22 cellular contexts compared by ENCODE assay signal in genomic region chr9:101242651-101243050, GRCh38.
DNase-seq lines count a peak whose midpoint lies in the region; ATAC-seq lines count a peak whose summit lies in the region.
"Had no signal": no experiment of that assay in that cellular context is flagged by ENCODE, and none has a peak within 500 bp of the region (broad histone marks: within the 10 kb centered on the region; RNA-seq: fewer than 3 reads in every experiment).

No MANE protein-coding gene starts in this region.

- DNase-seq in OCI-M1 (lab: John Stamatoyannopoulos, UW) (peak; percentile 42), caudate nucleus (lab: John Stamatoyannopoulos, UW) (no peak), superior temporal gyrus (ENCODE audit: extremely low spot score) (peak; percentile 92), NCI-H2081 (lab: John Stamatoyannopoulos, UW) (no peak)
- DNase-seq: CD8-positive, alpha-beta T cell; DND-41; Karpas-422; NCI-H1092 treated with DMSO at 0.1 percent for 48 hours; NCI-H1436; NCI-H187 treated with DMSO at 0.1 percent for 48 hours; NCI-H2107; NCI-H526; NCI-H82; SHP77 had no signal

- H3K27ac ChIP-seq in caudate nucleus (ENCODE audit: low read depth, low read length) (peak overlapping the region; percentile 94), layer of hippocampus (ENCODE audit: low read depth, low read length) (peak overlapping the region; percentile 81)
- H3K27ac ChIP-seq: C4-2B, RWPE1 had no signal

- ATAC-seq in HG02610 (IDR thresholded peaks at IDR 0.05; ENCODE audit: unreplicated experiment) (no peak), HG03097 (IDR thresholded peaks at IDR 0.05; ENCODE audit: low FRiP score, unreplicated experiment) (no peak)
- ATAC-seq: CD8-positive, alpha-beta T cell; HCT116; HepG2; Panc1 had no signal

- no peaks in the 10 kb centered on the region for H3K27me3 ChIP-seq in layer of hippocampus (ENCODE audit: control insufficient read depth, insufficient read depth, low read length)

Comparison
In these comparisons a context has a peak if more than half of its experiments do, and no peak if none do; other contexts are left out.
1. DNase-seq: peak in OCI-M1 (single experiment) and superior temporal gyrus (single experiment); none in caudate nucleus (0 of 61) and NCI-H2081 (0 of 2).